32 cellular contexts compared by ENCODE assay signal in genomic region chr7:121011401-121011800, GRCh38. TPM values are rescaled to one million over a fixed set of nuclear protein-coding genes. Genes with fewer than 3 reads are reported as not detected.
"Had no signal": no experiment of that assay in that cellular context is flagged by ENCODE, and none has a peak within 500 bp of the region (broad histone marks: within the 10 kb centered on the region; RNA-seq: fewer than 3 reads in every experiment).

No MANE protein-coding gene starts in this region.

- DNase-seq: activated CD4-positive, alpha-beta memory T cell treated with anti-CD3 and anti-CD28 coated beads for 36 hours; activated CD4-positive, alpha-beta T cell treated with anti-CD3 and anti-CD28 coated beads for 36 hours; activated CD4-positive, alpha-beta T cell treated with anti-CD3 and anti-CD28 coated beads, Interleukin-2, amount 10 ng/mL, durations not matched to agents 24 days and 14 days; activated CD4-positive, CD25-positive, alpha-beta regulatory T cell; activated CD4-positive, CD25-positive, alpha-beta regulatory T cell treated with anti-CD3 and anti-CD28 coated beads, Interleukin-2, amount 50 U/mL, for 72 hours; activated CD8-positive, alpha-beta memory T cell treated with anti-CD3 and anti-CD28 coated beads, Interleukin-2, amount 10 ng/mL, durations not matched to agents 7 days and 5 days; activated CD8-positive, alpha-beta memory T cell treated with anti-CD3 and anti-CD28 coated beads, Interleukin-2, amount 50 U/mL, for 4 hours; activated CD8-positive, alpha-beta T cell treated with anti-CD3 and anti-CD28 coated beads, Interleukin-2, amount 10 ng/mL, durations not matched to agents 7 days and 5 days; activated effector memory CD4-positive, alpha-beta T cell treated with anti-CD3 and anti-CD28 coated beads, Interleukin-2, amount 50 U/mL, for 16 hours; activated naive CD4-positive, alpha-beta T cell treated with anti-CD3 and anti-CD28 coated beads for 36 hours; activated naive CD8-positive, alpha-beta T cell treated with anti-CD3 and anti-CD28 coated beads for 36 hours; activated naive CD8-positive, alpha-beta T cell treated with anti-CD3 and anti-CD28 coated beads, Interleukin-2, amount 50 U/mL, for 24 hours; activated T-cell treated with anti-CD3 and anti-CD28 coated beads, Interleukin-2, amount 50 U/mL, for 1 hour; activated T-cell treated with anti-CD3 and anti-CD28 coated beads, Interleukin-2, amount 50 U/mL, for 48 hours; central memory CD4-positive, alpha-beta T cell; dorsolateral prefrontal cortex; effector memory CD4-positive, alpha-beta T cell; endodermal cell; foreskin melanocyte; head of caudate nucleus; T-helper 2 cell had no signal

- H3K4me1 Mint-ChIP-seq: activated CD4-positive, alpha-beta T cell treated with anti-CD3 and anti-CD28 coated beads for 36 hours; activated CD4-positive, alpha-beta T cell treated with anti-CD3 and anti-CD28 coated beads, Interleukin-2, amount 10 ng/mL, durations not matched to agents 24 days and 14 days; activated CD8-positive, alpha-beta memory T cell treated with anti-CD3 and anti-CD28 coated beads, Interleukin-2, amount 10 ng/mL, durations not matched to agents 7 days and 5 days; activated naive CD4-positive, alpha-beta T cell treated with anti-CD3 and anti-CD28 coated beads, Interleukin-2, amount 50 U/mL, for 24 hours; activated naive CD8-positive, alpha-beta T cell treated with anti-CD3 and anti-CD28 coated beads for 36 hours; activated naive CD8-positive, alpha-beta T cell treated with anti-CD3 and anti-CD28 coated beads, Interleukin-2, amount 50 U/mL, for 24 hours had no signal

- H3K27me3 ChIP-seq: ascending aorta, breast epithelium, cardiac muscle cell had no signal

- H3K27ac Mint-ChIP-seq: activated CD4-positive, alpha-beta memory T cell treated with anti-CD3 and anti-CD28 coated beads for 36 hours; activated CD4-positive, alpha-beta T cell treated with anti-CD3 and anti-CD28 coated beads for 36 hours; activated CD4-positive, alpha-beta T cell treated with anti-CD3 and anti-CD28 coated beads, Interleukin-2, amount 10 ng/mL, durations not matched to agents 24 days and 14 days; activated CD8-positive, alpha-beta memory T cell treated with anti-CD3 and anti-CD28 coated beads, Interleukin-2, amount 10 ng/mL, durations not matched to agents 7 days and 5 days; activated CD8-positive, alpha-beta T cell treated with anti-CD3 and anti-CD28 coated beads, Interleukin-2, amount 10 ng/mL, durations not matched to agents 7 days and 5 days; activated naive CD4-positive, alpha-beta T cell treated with anti-CD3 and anti-CD28 coated beads for 36 hours; activated naive CD4-positive, alpha-beta T cell treated with anti-CD3 and anti-CD28 coated beads, Interleukin-2, amount 50 U/mL, for 24 hours; activated naive CD8-positive, alpha-beta T cell treated with anti-CD3 and anti-CD28 coated beads for 36 hours; activated naive CD8-positive, alpha-beta T cell treated with anti-CD3 and anti-CD28 coated beads, Interleukin-2, amount 50 U/mL, for 24 hours; activated T-helper 1 cell treated with anti-CD3 and anti-CD28 coated beads, Interleukin-12 subunit alpha, Interleukin-12 subunit beta, Interleukin-2, Interleukin-4 antibody, amounts not matched to agents 30 ng/mL and 10 ng/mL and 1 ng/mL, durations not matched to agents 14 hours and 24 hours and 36 hours; activated T-helper 2 cell treated with anti-CD3 and anti-CD28 coated beads, Interferon-gamma antibody, Interleukin-2, Interleukin-4, amounts not matched to agents 10 μg/mL and 5 μg/mL and 100 μg/mL, durations not matched to agents 14 hours and 24 hours and 36 hours; brain; dendritic cell treated with granulocyte-macrophage colony-stimulating factor and Interleukin-4, amounts not matched to agents 40 ng/mL and 50 ng/mL, for 4 days; endodermal cell had no signal

- H3K4me3 Mint-ChIP-seq: activated CD4-positive, alpha-beta memory T cell treated with anti-CD3 and anti-CD28 coated beads for 36 hours; activated CD4-positive, alpha-beta T cell treated with anti-CD3 and anti-CD28 coated beads for 36 hours; activated CD4-positive, alpha-beta T cell treated with anti-CD3 and anti-CD28 coated beads, Interleukin-2, amount 10 ng/mL, durations not matched to agents 24 days and 14 days; activated CD8-positive, alpha-beta memory T cell treated with anti-CD3 and anti-CD28 coated beads, Interleukin-2, amount 10 ng/mL, durations not matched to agents 7 days and 5 days; activated CD8-positive, alpha-beta T cell treated with anti-CD3 and anti-CD28 coated beads, Interleukin-2, amount 10 ng/mL, durations not matched to agents 7 days and 5 days; activated naive CD4-positive, alpha-beta T cell treated with anti-CD3 and anti-CD28 coated beads for 36 hours; activated naive CD4-positive, alpha-beta T cell treated with anti-CD3 and anti-CD28 coated beads, Interleukin-2, amount 50 U/mL, for 24 hours; activated naive CD8-positive, alpha-beta T cell treated with anti-CD3 and anti-CD28 coated beads for 36 hours; activated naive CD8-positive, alpha-beta T cell treated with anti-CD3 and anti-CD28 coated beads, Interleukin-2, amount 50 U/mL, for 24 hours; activated T-helper 1 cell treated with anti-CD3 and anti-CD28 coated beads, Interleukin-12 subunit alpha, Interleukin-12 subunit beta, Interleukin-2, Interleukin-4 antibody, amounts not matched to agents 30 ng/mL and 10 ng/mL and 1 ng/mL, durations not matched to agents 14 hours and 24 hours and 36 hours; brain; dendritic cell treated with granulocyte-macrophage colony-stimulating factor and Interleukin-4, amounts not matched to agents 40 ng/mL and 50 ng/mL, for 4 days; endodermal cell had no signal

- H3K9me3 Mint-ChIP-seq: activated CD4-positive, alpha-beta memory T cell treated with anti-CD3 and anti-CD28 coated beads for 36 hours; activated CD4-positive, alpha-beta T cell treated with anti-CD3 and anti-CD28 coated beads, Interleukin-2, amount 10 ng/mL, durations not matched to agents 24 days and 14 days; activated naive CD4-positive, alpha-beta T cell treated with anti-CD3 and anti-CD28 coated beads for 36 hours; activated naive CD4-positive, alpha-beta T cell treated with anti-CD3 and anti-CD28 coated beads, Interleukin-2, amount 50 U/mL, for 24 hours; activated naive CD8-positive, alpha-beta T cell treated with anti-CD3 and anti-CD28 coated beads for 36 hours; activated naive CD8-positive, alpha-beta T cell treated with anti-CD3 and anti-CD28 coated beads, Interleukin-2, amount 50 U/mL, for 24 hours; activated T-helper 1 cell treated with anti-CD3 and anti-CD28 coated beads, Interleukin-12 subunit alpha, Interleukin-12 subunit beta, Interleukin-2, Interleukin-4 antibody, amounts not matched to agents 30 ng/mL and 10 ng/mL and 1 ng/mL, durations not matched to agents 14 hours and 24 hours and 36 hours; activated T-helper 2 cell treated with anti-CD3 and anti-CD28 coated beads, Interferon-gamma antibody, Interleukin-2, Interleukin-4, amounts not matched to agents 10 μg/mL and 5 μg/mL and 100 μg/mL, durations not matched to agents 14 hours and 24 hours and 36 hours; brain; dendritic cell treated with granulocyte-macrophage colony-stimulating factor and Interleukin-4, amounts not matched to agents 40 ng/mL and 50 ng/mL, for 4 days; endodermal cell had no signal

- H3K27me3 Mint-ChIP-seq: dendritic cell treated with granulocyte-macrophage colony-stimulating factor and Interleukin-4, amounts not matched to agents 40 ng/mL and 50 ng/mL, for 4 days had no signal

- H3K36me3 ChIP-seq: ascending aorta, breast epithelium, cardiac muscle cell had no signal

- H3K36me3 Mint-ChIP-seq: activated CD4-positive, alpha-beta memory T cell treated with anti-CD3 and anti-CD28 coated beads for 36 hours; activated CD8-positive, alpha-beta memory T cell treated with anti-CD3 and anti-CD28 coated beads, Interleukin-2, amount 10 ng/mL, durations not matched to agents 7 days and 5 days; activated naive CD4-positive, alpha-beta T cell treated with anti-CD3 and anti-CD28 coated beads, Interleukin-2, amount 50 U/mL, for 24 hours; activated naive CD8-positive, alpha-beta T cell treated with anti-CD3 and anti-CD28 coated beads for 36 hours; brain had no signal

- H3K27ac ChIP-seq: ascending aorta, breast epithelium, cardiac muscle cell, coronary artery, dorsolateral prefrontal cortex had no signal

- H3K9me3 ChIP-seq: ascending aorta, breast epithelium had no signal

- H3K4me3 ChIP-seq: ascending aorta, breast epithelium, cardiac muscle cell, coronary artery, dorsolateral prefrontal cortex had no signal

- ATAC-seq: activated CD4-positive, alpha-beta T cell treated with anti-CD3 and anti-CD28 coated beads for 36 hours; activated CD8-positive, alpha-beta memory T cell treated with anti-CD3 and anti-CD28 coated beads, Interleukin-2, amount 10 ng/mL, durations not matched to agents 7 days and 5 days; activated CD8-positive, alpha-beta T cell treated with anti-CD3 and anti-CD28 coated beads, Interleukin-2, amount 10 ng/mL, durations not matched to agents 7 days and 5 days; activated naive CD8-positive, alpha-beta T cell treated with anti-CD3 and anti-CD28 coated beads, Interleukin-2, amount 50 U/mL, for 24 hours; esophagus mucosa had no signal

- H3K4me1 ChIP-seq: breast epithelium had no signal

RNA-seq across cellular contexts. Expression of gene CPED1, which starts 22.9 kb away (rescaled TPM):
- total RNA-seq: activated CD4-positive, alpha-beta memory T cell treated with anti-CD3 and anti-CD28 coated beads for 36 hours; activated CD4-positive, alpha-beta T cell treated with anti-CD3 and anti-CD28 coated beads for 36 hours; activated CD4-positive, alpha-beta T cell treated with anti-CD3 and anti-CD28 coated beads, Interleukin-2, amount 10 ng/mL, durations not matched to agents 24 days and 14 days; activated CD8-positive, alpha-beta T cell treated with anti-CD3 and anti-CD28 coated beads, Interleukin-2, amount 10 ng/mL, durations not matched to agents 7 days and 5 days; activated naive CD4-positive, alpha-beta T cell treated with anti-CD3 and anti-CD28 coated beads for 36 hours; activated naive CD8-positive, alpha-beta T cell treated with anti-CD3 and anti-CD28 coated beads for 36 hours; activated T-helper 1 cell treated with anti-CD3 and anti-CD28 coated beads, Interleukin-12 subunit alpha, Interleukin-12 subunit beta, Interleukin-2, Interleukin-4 antibody, amounts not matched to agents 30 ng/mL and 10 ng/mL and 1 ng/mL, durations not matched to agents 14 hours and 24 hours and 36 hours; activated T-helper 2 cell treated with anti-CD3 and anti-CD28 coated beads, Interferon-gamma antibody, Interleukin-2, Interleukin-4, amounts not matched to agents 10 μg/mL and 5 μg/mL and 100 μg/mL, durations not matched to agents 14 hours and 24 hours and 36 hours; T-helper 1 cell treated with Interleukin-12 subunit alpha and Interleukin-12 subunit beta and Interleukin-4 antibody, amounts not matched to agents 30 ng/mL and 1 ng/mL, for 36 hours had no signal
